ENCODE assay signal across 8 cellular contexts in genomic region chr13:42969558-42970172, GRCh38. TPM values are rescaled to one million over a fixed set of nuclear protein-coding genes. Genes with fewer than 3 reads are reported as not detected.
A peak's percentile ranks its signal among the peaks of the same experiment; 100 is the strongest.
DNase-seq lines count a peak whose midpoint lies in the region; ATAC-seq and TF ChIP-seq lines count a peak whose summit lies in the region.

No MANE protein-coding gene starts in this region.

- ATAC-seq in GM21723 (IDR thresholded peaks at IDR 0.05; ENCODE audit: unreplicated experiment) (peak; percentile 67), HG02840 (IDR thresholded peaks at IDR 0.05; ENCODE audit: low FRiP score, unreplicated experiment) (no peak)

- no peak overlapping the region for H3K4me3 ChIP-seq in lower leg skin (ENCODE audit: low read depth, poor library complexity, severe bottlenecking)

- no peak for TF ChIP-seq POLR2A in lower leg skin (IDR thresholded peaks at IDR 0.05)

- WGBS in lower leg skin, 2 donors: 56 to 57% methylated on average over 12 of the region's 12 CpGs

- peak; percentile 23 for DNase-seq in NCI-H2171 (lab: John Stamatoyannopoulos, UW)
- DNase-seq in activated CD4-positive, alpha-beta T cell treated with anti-CD3 and anti-CD28 coated beads, Interleukin-2, amount 50 U/mL, for 24 hours (ENCODE audit: low read depth in 1 of 2, low spot score in 1 of 2): peak; percentile 63 to 75
- peak; percentile 40 to 72 for DNase-seq in dermis microvascular lymphatic vessel endothelial cell (ENCODE audit: low read depth in 2 of 2)
- peak; percentile 64 to 95 for DNase-seq in lower leg skin (ENCODE audit: low spot score in 2 of 2)
- DNase-seq in stimulated activated CD4-positive, alpha-beta T cell treated with anti-CD3 and anti-CD28 coated beads, TNF-alpha, amount 100 ng/mL, for 48 hours (ENCODE audit: low read depth in 3 of 3): peak; percentile 57 to 83 (median 65)

- TF ChIP-seq CTCF in C4-2B (conservative IDR thresholded peaks at IDR 0.05) (peak; percentile 80), lower leg skin (IDR thresholded peaks at IDR 0.05) (no peak)

- peak overlapping the region; percentile 19 for H3K27ac ChIP-seq in C4-2B

- intact Hi-C loops in lower leg skin (cut with DNase I; ENCODE audit: low total_unique reads): loop anchor here (5.0 kb wide), 1 partner anchor 833 kb away; no protein-coding TSS in a partner anchor

RNA-seq across cellular contexts. Expression of gene EPSTI1, which starts 22.4 kb away (rescaled TPM):
- total RNA-seq in dermis microvascular lymphatic vessel endothelial cell (2.3 and 3.4 TPM in 2 replicates), lower leg skin (1 to 10 TPM in 1 of 4 donors, under 1 TPM in 2, not detected in 1; 0.79 to 4.8 (median 0.91) TPM)

RNA-seq across cellular contexts. Expression of gene DNAJC15, which starts 53.7 kb away (rescaled TPM):
- 17.5 and 17.7 TPM in 2 replicates for total RNA-seq in dermis microvascular lymphatic vessel endothelial cell
- total RNA-seq in lower leg skin: 1 to 10 TPM; 1.6 to 8.4 (median 4.1) TPM

Comparison
In these comparisons a context has a peak if more than half of its experiments do, and no peak if none do; other contexts are left out.
1. DNase-seq: peak in every context shown above with its lines; median percentile 80 in lower leg skin; 69 in activated CD4-positive, alpha-beta T cell treated with anti-CD3 and anti-CD28 coated beads, Interleukin-2, amount 50 U/mL, for 24 hours; 65 in stimulated activated CD4-positive, alpha-beta T cell treated with anti-CD3 and anti-CD28 coated beads, TNF-alpha, amount 100 ng/mL, for 48 hours; 56 in dermis microvascular lymphatic vessel endothelial cell; 23 in NCI-H2171.